Comparison of ENCODE assay signal across 26 cellular contexts in genomic region chr7:48971173-48971572, GRCh38. TPM values are rescaled to one million over a fixed set of nuclear protein-coding genes. Genes with fewer than 3 reads are reported as not detected.
A peak's percentile ranks its signal among the peaks of the same experiment; 100 is the strongest.
DNase-seq lines count a peak whose midpoint lies in the region; ATAC-seq and TF ChIP-seq lines count a peak whose summit lies in the region.
"Had no signal": no experiment of that assay in that cellular context is flagged by ENCODE, and none has a peak within 500 bp of the region (broad histone marks: within the 10 kb centered on the region; RNA-seq: fewer than 3 reads in every experiment).

No MANE protein-coding gene starts in this region.

- DNase-seq in DMS153 (lab: John Stamatoyannopoulos, UW) (peak; percentile 96), NCI-H128 (lab: John Stamatoyannopoulos, UW; ENCODE audit: unreplicated experiment) (peak; percentile 65), NCI-H69 (lab: John Stamatoyannopoulos, UW) (peak; percentile 33), SHP77 (lab: John Stamatoyannopoulos, UW) (peak; percentile 64 to 85), natural killer cell (no peak), NCI-H524 treated with DMSO at 0.1 percent for 48 hours (lab: John Stamatoyannopoulos, UW) (no peak)
- DNase-seq: AML-193; CD4-positive, alpha-beta T cell; COR-L47; DND-41; GM23248; H7; IMR-90; KG1; MG63; NCI-H1417 treated with DMSO at 0.1 percent for 48 hours; NCI-H1694 treated with DMSO at 0.1 percent for 48 hours; NCI-H2107; NCI-H510A; SK-N-SH; SW 1271; T-helper 9 cell had no signal

- H3K9me3 Mint-ChIP-seq in natural killer cell = peaks cover 7 to 14% of the 10 kb centered on the region in 2 donors
- H3K9me3 Mint-ChIP-seq: CD4-positive, alpha-beta T cell; T-helper 1 cell treated with Interleukin-12 subunit alpha and Interleukin-12 subunit beta and Interleukin-4 antibody, amounts not matched to agents 30 μg/mL and 1 μg/mL, for 36 hours had no signal

- H3K4me3 Mint-ChIP-seq in natural killer cell = no peak overlapping the region
- H3K4me3 Mint-ChIP-seq: CD4-positive, alpha-beta T cell; T-helper 1 cell treated with Interleukin-12 subunit alpha and Interleukin-12 subunit beta and Interleukin-4 antibody, amounts not matched to agents 30 μg/mL and 1 μg/mL, for 36 hours had no signal

- H3K27ac Mint-ChIP-seq in natural killer cell = no peak overlapping the region
- H3K27ac Mint-ChIP-seq: CD4-positive, alpha-beta T cell; T-helper 1 cell treated with Interleukin-12 subunit alpha and Interleukin-12 subunit beta and Interleukin-4 antibody, amounts not matched to agents 30 μg/mL and 1 μg/mL, for 36 hours had no signal

- intact Hi-C loops in natural killer cell (cut with micrococcal nuclease) = no loop called here

- no peaks in the 10 kb centered on the region for H3K4me1 Mint-ChIP-seq in natural killer cell

- no peaks in the 10 kb centered on the region for H3K27me3 Mint-ChIP-seq in natural killer cell (ENCODE audit: low read depth in 2 of 2)
- H3K27me3 Mint-ChIP-seq: CD4-positive, alpha-beta T cell had no signal

- no peak for TF ChIP-seq CTCF in natural killer cell (IDR thresholded peaks at IDR 0.05)

- no peak for ATAC-seq in natural killer cell
- ATAC-seq in GM19328 (IDR thresholded peaks at IDR 0.05; ENCODE audit: unreplicated experiment) = no peak
- ATAC-seq: Panc1 had no signal

- no peaks in the 10 kb centered on the region for H3K36me3 Mint-ChIP-seq in natural killer cell

RNA-seq across cellular contexts. Expression of gene CDC14C, which starts 46.8 kb away (rescaled TPM):
- not detected for total RNA-seq in natural killer cell
- total RNA-seq: CD4-positive, alpha-beta T cell; H7; OCI-LY7 had no signal

Comparison
In these comparisons a context has a peak if more than half of its experiments do, and no peak if none do; other contexts are left out.
1. DNase-seq: peak in DMS153 (single experiment), NCI-H128 (single experiment), NCI-H69 (single experiment) and SHP77 (2 of 2); none in natural killer cell (single experiment) and NCI-H524 treated with DMSO at 0.1 percent for 48 hours (single experiment).